Comparison of ENCODE assay signal across 23 cellular contexts in the genomic region with DNA sequence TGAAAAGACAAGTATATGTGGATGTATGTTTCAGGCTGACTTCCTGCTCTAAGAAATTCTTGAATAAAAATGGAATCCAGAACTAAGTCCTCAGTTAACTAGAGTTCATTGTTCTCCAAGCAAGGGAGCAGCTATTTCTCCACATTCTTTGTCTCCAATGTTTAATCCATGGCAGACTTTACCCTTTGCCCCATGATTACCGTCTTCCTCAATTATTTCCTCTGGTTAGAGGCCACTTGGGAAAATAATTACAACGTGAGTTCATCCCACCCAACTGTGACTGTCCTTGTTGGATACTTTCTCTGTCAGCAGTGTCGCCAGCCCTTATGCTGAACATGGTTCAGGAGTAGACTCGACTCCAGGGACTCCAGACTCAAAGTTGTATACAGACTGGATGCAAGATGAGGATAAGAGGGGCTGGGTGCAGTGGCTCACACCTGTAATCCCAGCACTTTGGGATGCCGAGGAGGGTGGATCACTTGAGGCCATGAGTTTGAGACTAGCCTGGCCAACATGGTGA.
"Had no signal": no experiment of that assay in that cellular context is flagged by ENCODE, and none has a peak within 500 bp of the region (broad histone marks: within the 10 kb centered on the region; RNA-seq: fewer than 3 reads in every experiment).

No MANE protein-coding gene starts in this region.

- H3K4me1 Mint-ChIP-seq: memory B cell, naive B cell had no signal

- H3K36me3 ChIP-seq: heart left ventricle, left ventricle myocardium inferior, lower lobe of right lung, neutrophil, right atrium auricular region, sigmoid colon, uterus had no signal

- DNase-seq: cortex of kidney; dorsolateral prefrontal cortex; effector CD8-positive, alpha-beta T cell; heart left ventricle; hippocampal formation; kidney glomerular epithelial cell; left ventricle myocardium inferior; lower lobe of right lung; midbrain; naive B cell; nephron progenitor cell; sigmoid colon; stimulated activated CD4-positive, alpha-beta T cell treated with anti-CD3 and anti-CD28 coated beads, Interleukin-12 subunit alpha, Interleukin-12 subunit beta, amount 100 ng/mL, for 4 hours; stimulated activated CD4-positive, alpha-beta T cell treated with anti-CD3 and anti-CD28 coated beads, Interleukin-2, amount 100 ng/mL, for 48 hours; stimulated activated naive CD4-positive, alpha-beta T cell treated with Interleukin-2 at 50 U/mL for 16 hours; trophoblast cell; uterus had no signal

- H3K4me3 ChIP-seq: dorsolateral prefrontal cortex, heart left ventricle, left ventricle myocardium inferior, lower lobe of right lung, right atrium auricular region, sigmoid colon, skin epidermis, uterus had no signal

- ATAC-seq: esophagus mucosa, heart left ventricle, lower lobe of right lung had no signal

- H3K27ac Mint-ChIP-seq: memory B cell, naive B cell, nephron progenitor cell had no signal

- H3K9me3 ChIP-seq: heart left ventricle, left ventricle myocardium inferior, lower lobe of right lung, neutrophil, right atrium auricular region, sigmoid colon, uterus had no signal

- H3K27ac ChIP-seq: dorsolateral prefrontal cortex, heart left ventricle, left ventricle myocardium inferior, lower lobe of right lung, neutrophil, right atrium auricular region, sigmoid colon, skin epidermis, uterus had no signal

- H3K4me1 ChIP-seq: heart left ventricle, left ventricle myocardium inferior, lower lobe of right lung, right atrium auricular region, sigmoid colon, uterus had no signal

- H3K4me3 Mint-ChIP-seq: memory B cell, naive B cell, nephron progenitor cell had no signal

- H3K36me3 Mint-ChIP-seq: memory B cell, naive B cell had no signal

- H3K9me3 Mint-ChIP-seq: memory B cell, naive B cell, nephron progenitor cell had no signal

- FAIRE-seq: frontal cortex had no signal
